Comparison of ENCODE assay signal across 34 cellular contexts in the genomic region with DNA sequence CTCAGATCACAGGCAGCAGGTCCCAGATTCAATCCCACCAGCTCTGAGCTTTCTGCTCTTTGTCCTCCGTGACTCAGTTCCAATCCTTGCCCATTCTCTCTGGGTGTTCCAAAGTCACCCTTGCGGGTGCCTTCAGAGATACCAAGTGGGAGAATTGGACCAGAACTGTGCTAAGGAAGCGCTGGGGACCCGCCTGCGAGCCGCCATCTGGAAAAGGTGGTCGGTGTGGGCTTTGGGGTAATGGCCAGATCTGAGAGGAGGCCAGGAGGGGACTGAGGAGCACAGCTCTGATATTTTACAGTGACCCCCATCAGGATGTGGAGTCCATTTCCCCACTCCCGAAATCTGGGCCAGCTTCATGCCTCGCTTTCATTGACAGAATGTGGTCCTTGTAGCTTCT.
"Had no signal": no experiment of that assay in that cellular context is flagged by ENCODE, and none has a peak within 500 bp of the region (broad histone marks: within the 10 kb centered on the region; RNA-seq: fewer than 3 reads in every experiment).

No MANE protein-coding gene starts in this region.

- FAIRE-seq: astrocyte had no signal

- H3K4me1 Mint-ChIP-seq: activated B cell treated with CpG ODN at 0.5 μM for 24 hours; activated CD8-positive, alpha-beta memory T cell treated with anti-CD3 and anti-CD28 coated beads, Interleukin-2, amount 10 ng/mL, durations not matched to agents 7 days and 5 days; activated T-helper 17 cell treated with anti-CD3 and anti-CD28 coated beads, Interleukin-2, amount 50 U/mL, for 72 hours had no signal

- H3K36me3 Mint-ChIP-seq: activated CD4-positive, alpha-beta memory T cell treated with anti-CD3 and anti-CD28 coated beads for 36 hours; activated CD8-positive, alpha-beta memory T cell treated with anti-CD3 and anti-CD28 coated beads, Interleukin-2, amount 10 ng/mL, durations not matched to agents 7 days and 5 days; activated naive CD4-positive, alpha-beta T cell treated with anti-CD3 and anti-CD28 coated beads, Interleukin-2, amount 50 U/mL, for 72 hours had no signal

- H3K27me3 Mint-ChIP-seq: activated B cell treated with CpG ODN at 0.5 μM for 24 hours; activated CD4-positive, alpha-beta memory T cell treated with anti-CD3 and anti-CD28 coated beads for 36 hours; activated CD8-positive, alpha-beta memory T cell treated with anti-CD3 and anti-CD28 coated beads, Interleukin-2, amount 10 ng/mL, durations not matched to agents 7 days and 5 days; activated T-helper 17 cell treated with anti-CD3 and anti-CD28 coated beads, Interleukin-2, amount 50 U/mL, for 72 hours had no signal

- H3K9me3 Mint-ChIP-seq: activated B cell treated with CpG ODN at 0.5 μM for 24 hours; activated CD4-positive, alpha-beta memory T cell treated with anti-CD3 and anti-CD28 coated beads for 36 hours; activated naive CD4-positive, alpha-beta T cell treated with anti-CD3 and anti-CD28 coated beads, Interleukin-2, amount 50 U/mL, for 72 hours; activated T-cell treated with anti-CD3 and anti-CD28 coated beads, Interleukin-2, amount 50 U/mL, for 72 hours; activated T-helper 17 cell treated with anti-CD3 and anti-CD28 coated beads, Interleukin-2, amount 50 U/mL, for 72 hours had no signal

- DNase-seq: activated B cell treated with CpG ODN at 0.5 μM for 24 hours; activated CD4-positive, alpha-beta memory T cell treated with anti-CD3 and anti-CD28 coated beads for 36 hours; activated CD4-positive, alpha-beta T cell treated with anti-CD3 and anti-CD28 coated beads for 4 hours; activated CD4-positive, alpha-beta T cell treated with anti-CD3 and anti-CD28 coated beads, Interleukin-2, amount 50 U/mL, for 1 hour; activated CD4-positive, CD25-positive, alpha-beta regulatory T cell treated with anti-CD3 and anti-CD28 coated beads, Interleukin-2, amount 50 U/mL, for 72 hours; activated CD8-positive, alpha-beta memory T cell treated with anti-CD3 and anti-CD28 coated beads, Interleukin-2, amount 10 ng/mL, durations not matched to agents 7 days and 5 days; activated effector memory CD4-positive, alpha-beta T cell treated with anti-CD3 and anti-CD28 coated beads, Interleukin-2, amount 50 U/mL, for 16 hours; activated naive CD4-positive, alpha-beta T cell; activated T-cell treated with anti-CD3 and anti-CD28 coated beads, Interleukin-2, amount 50 U/mL, for 1 hour; activated T-cell treated with anti-CD3 and anti-CD28 coated beads, Interleukin-2, amount 50 U/mL, for 72 hours; adrenal gland; body of pancreas; Kasumi-1; KG1; MG63; NCI-H1048; NCI-H1105 treated with DMSO at 0.1 percent for 48 hours; NCI-H1436; NCI-H1694; NCI-H1930; NCI-H2081 treated with DMSO at 0.1 percent for 48 hours; NCI-H226; NCI-H446 treated with DMSO at 0.1 percent for 48 hours; PC-3; Peyer's patch; RPMI8226; SHP77 treated with DMSO at 0.1 percent for 48 hours; SW 1271; T-helper 1 cell; T-helper 2 cell; T-helper 9 cell had no signal

- H3K4me3 Mint-ChIP-seq: activated B cell treated with CpG ODN at 0.5 μM for 24 hours; activated CD4-positive, alpha-beta memory T cell treated with anti-CD3 and anti-CD28 coated beads for 36 hours; activated CD8-positive, alpha-beta memory T cell treated with anti-CD3 and anti-CD28 coated beads, Interleukin-2, amount 10 ng/mL, durations not matched to agents 7 days and 5 days; activated T-cell treated with anti-CD3 and anti-CD28 coated beads, Interleukin-2, amount 50 U/mL, for 72 hours; activated T-helper 17 cell treated with anti-CD3 and anti-CD28 coated beads, Interleukin-2, amount 50 U/mL, for 72 hours had no signal

- H3K27ac Mint-ChIP-seq: activated B cell treated with CpG ODN at 0.5 μM for 24 hours; activated CD4-positive, alpha-beta memory T cell treated with anti-CD3 and anti-CD28 coated beads for 36 hours; activated CD8-positive, alpha-beta memory T cell treated with anti-CD3 and anti-CD28 coated beads, Interleukin-2, amount 10 ng/mL, durations not matched to agents 7 days and 5 days; activated naive CD4-positive, alpha-beta T cell treated with anti-CD3 and anti-CD28 coated beads, Interleukin-2, amount 50 U/mL, for 72 hours; activated T-cell treated with anti-CD3 and anti-CD28 coated beads, Interleukin-2, amount 50 U/mL, for 72 hours; activated T-helper 17 cell treated with anti-CD3 and anti-CD28 coated beads, Interleukin-2, amount 50 U/mL, for 72 hours had no signal
